In the genomic region with DNA sequence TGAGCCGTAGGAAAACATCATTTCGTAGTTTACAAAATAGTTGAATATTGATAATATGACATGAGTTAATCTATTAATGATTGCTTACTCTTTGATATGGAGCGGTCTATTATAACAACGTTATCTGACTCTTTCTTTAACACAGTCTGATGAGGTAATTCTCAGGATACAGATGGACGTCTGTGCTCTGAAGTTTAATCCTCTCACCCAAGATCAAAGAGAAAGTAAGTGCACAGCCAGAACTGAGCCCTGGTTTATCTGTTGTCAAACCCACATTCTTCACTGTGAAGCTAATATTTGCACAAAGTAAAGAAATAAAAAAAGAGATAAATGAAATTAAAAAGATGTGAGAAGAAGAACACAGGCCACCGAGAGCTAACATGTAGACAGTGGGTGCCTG, we compare ENCODE assay signal across 15 cellular contexts.
DNase-seq lines count a peak whose midpoint lies in the region; ATAC-seq and TF ChIP-seq lines count a peak whose summit lies in the region.
"Had no signal": no experiment of that assay in that cellular context is flagged by ENCODE, and none has a peak within 500 bp of the region (broad histone marks: within the 10 kb centered on the region; RNA-seq: fewer than 3 reads in every experiment).

No MANE protein-coding gene starts in this region.

- H4K20me1 ChIP-seq in hepatocyte (ENCODE audit: insufficient read depth, poor library complexity, severe bottlenecking) = no peaks in the 10 kb centered on the region

- H4K91ac ChIP-seq in neuronal stem cell (ENCODE audit: low read depth, low read length, poor library complexity) = no peak overlapping the region

- H3K4me1 ChIP-seq in hepatocyte (ENCODE audit: insufficient read depth) (peaks cover 22% of the 10 kb centered on the region), neuronal stem cell (ENCODE audit: control insufficient read depth in 2 of 2, insufficient read depth in 1 of 2, low read depth in 1 of 2, low read length in 2 of 2) (peaks cover 3 to 21% of the 10 kb centered on the region in 2 donors), heart left ventricle (peaks cover 0 to under 1% (median 0%) of the 10 kb centered on the region in 12 donors)

- 46% methylated on average over 6 of the region's 6 CpGs for WGBS in hepatocyte (ENCODE audit: low lambda C conversion rate, missing lambda C conversion rate)
- no CpG with 5 or more reads among the region's 6 CpGs for WGBS in neuronal stem cell (ENCODE audit: extremely low coverage in 2 of 2, insufficient read length in 2 of 2, insufficient replicate concordance in 1 of 2), 2 donors
- WGBS in heart left ventricle, 4 donors = 85 to 86% (median 85%) methylated on average over 6 of the region's 6 CpGs

- H3K27me3 Mint-ChIP-seq in activated CD8-positive, alpha-beta T cell treated with anti-CD3 and anti-CD28 coated beads, Interleukin-2, amount 10 ng/mL, durations not matched to agents 7 days and 5 days (ENCODE audit: low read depth) = peaks cover 6% of the 10 kb centered on the region
- peaks cover 2% of the 10 kb centered on the region for H3K27me3 Mint-ChIP-seq in activated CD8-positive, alpha-beta T cell treated with anti-CD3 and anti-CD28 coated beads for 36 hours

- no peak for TF ChIP-seq POLR2A in heart left ventricle (IDR thresholded peaks at IDR 0.05)

- ATAC-seq in activated CD8-positive, alpha-beta T cell treated with anti-CD3 and anti-CD28 coated beads, Interleukin-2, amount 10 ng/mL, durations not matched to agents 7 days and 5 days = no peak
- no peak for ATAC-seq in activated CD8-positive, alpha-beta T cell treated with anti-CD3 and anti-CD28 coated beads for 36 hours
- no peak for ATAC-seq in heart left ventricle

- peak; percentile 1 for DNase-seq in activated CD8-positive, alpha-beta T cell treated with anti-CD3 and anti-CD28 coated beads, Interleukin-2, amount 10 ng/mL, durations not matched to agents 7 days and 5 days
- no peak for DNase-seq in activated CD8-positive, alpha-beta T cell treated with anti-CD3 and anti-CD28 coated beads for 36 hours
- peak; percentile 74 for DNase-seq in NCI-H82 treated with DMSO at 0.1 percent for 48 hours (lab: John Stamatoyannopoulos, UW; ENCODE audit: unreplicated experiment)
- no peak for DNase-seq in hepatocyte (ENCODE audit: low spot score)
- no peak for DNase-seq in ecto neural progenitor cell (ENCODE audit: low spot score)
- DNase-seq in neuronal stem cell (ENCODE audit: low spot score) = no peak
- no peak for DNase-seq in heart left ventricle
- DNase-seq: ACHN; C1 segment of cervical spinal cord; CD4-positive, alpha-beta memory T cell; DMS79 treated with DMSO at 0.1 percent for 48 hours; EL; GOT3; H9 had no signal

- H2AFZ ChIP-seq in hepatocyte = no peak overlapping the region
- no peak overlapping the region for H2AFZ ChIP-seq in neuronal stem cell (ENCODE audit: low read length)

- no peak overlapping the region for H2AK5ac ChIP-seq in neuronal stem cell (ENCODE audit: low read depth, low read length)

- H2BK15ac ChIP-seq in neuronal stem cell (ENCODE audit: low read length) = no peak overlapping the region

- no peak overlapping the region for H2BK5ac ChIP-seq in neuronal stem cell (ENCODE audit: low read length)

- H3K36me3 Mint-ChIP-seq in activated CD8-positive, alpha-beta T cell treated with anti-CD3 and anti-CD28 coated beads, Interleukin-2, amount 10 ng/mL, durations not matched to agents 7 days and 5 days (ENCODE audit: low read depth) = no peaks in the 10 kb centered on the region
- no peaks in the 10 kb centered on the region for H3K36me3 Mint-ChIP-seq in activated CD8-positive, alpha-beta T cell treated with anti-CD3 and anti-CD28 coated beads for 36 hours (ENCODE audit: low read depth)
- H3K36me3 Mint-ChIP-seq: CD4-positive, alpha-beta memory T cell had no signal

- peak overlapping the region; percentile 59 for H3K27ac ChIP-seq in hepatocyte
- H3K27ac ChIP-seq in neuronal stem cell (replicated peaks; ENCODE audit: low read length) = no peak overlapping the region
- no peak overlapping the region for H3K27ac ChIP-seq in heart left ventricle

- no peak overlapping the region for H3K9ac ChIP-seq in neuronal stem cell (ENCODE audit: low read depth, low read length, poor library complexity)

- no peak overlapping the region for H3K27ac Mint-ChIP-seq in activated CD8-positive, alpha-beta T cell treated with anti-CD3 and anti-CD28 coated beads, Interleukin-2, amount 10 ng/mL, durations not matched to agents 7 days and 5 days
- no peak overlapping the region for H3K27ac Mint-ChIP-seq in activated CD8-positive, alpha-beta T cell treated with anti-CD3 and anti-CD28 coated beads for 36 hours
- H3K27ac Mint-ChIP-seq: B cell; CD4-positive, alpha-beta memory T cell; H9 had no signal

- POLR2A ChIA-PET in activated CD8-positive, alpha-beta T cell treated with anti-CD3 and anti-CD28 coated beads, Interleukin-2, amount 10 ng/mL, durations not matched to agents 7 days and 5 days (lab: Charles Lee) = no interaction called here
- POLR2A ChIA-PET in activated CD8-positive, alpha-beta T cell treated with anti-CD3 and anti-CD28 coated beads for 36 hours (lab: Charles Lee) = no interaction called here

- H3K4me1 Mint-ChIP-seq in activated CD8-positive, alpha-beta T cell treated with anti-CD3 and anti-CD28 coated beads, Interleukin-2, amount 10 ng/mL, durations not matched to agents 7 days and 5 days (ENCODE audit: low read depth) = no peaks in the 10 kb centered on the region
- H3K4me1 Mint-ChIP-seq in activated CD8-positive, alpha-beta T cell treated with anti-CD3 and anti-CD28 coated beads for 36 hours (ENCODE audit: low read depth) = no peaks in the 10 kb centered on the region
- H3K4me1 Mint-ChIP-seq: B cell had no signal

- no peaks in the 10 kb centered on the region for H3K9me3 ChIP-seq in hepatocyte (ENCODE audit: low read depth)
- peaks cover 0 to 7% of the 10 kb centered on the region in 2 donors for H3K9me3 ChIP-seq in neuronal stem cell (replicated peaks in 1 of 2; ENCODE audit: control insufficient read depth in 2 of 2, insufficient read depth in 1 of 2, low read depth in 1 of 2, low read length in 2 of 2)
- H3K9me3 ChIP-seq in heart left ventricle = no peaks in the 10 kb centered on the region

- H3K79me2 ChIP-seq in hepatocyte = no peaks in the 10 kb centered on the region

- intact Hi-C loops in activated CD8-positive, alpha-beta T cell treated with anti-CD3 and anti-CD28 coated beads for 36 hours (cut with micrococcal nuclease) = no loop called here
- intact Hi-C loops in heart left ventricle (cut with DNase I) = no loop called here

- no peak overlapping the region for H3K4me3 Mint-ChIP-seq in activated CD8-positive, alpha-beta T cell treated with anti-CD3 and anti-CD28 coated beads, Interleukin-2, amount 10 ng/mL, durations not matched to agents 7 days and 5 days
- no peak overlapping the region for H3K4me3 Mint-ChIP-seq in activated CD8-positive, alpha-beta T cell treated with anti-CD3 and anti-CD28 coated beads for 36 hours
- H3K4me3 Mint-ChIP-seq: B cell; CD4-positive, alpha-beta memory T cell; H9 had no signal

- H3K4me3 ChIP-seq in hepatocyte (no peak overlapping the region), neuronal stem cell (ENCODE audit: low read length in 2 of 2) (no peak overlapping the region), heart left ventricle (no peak overlapping the region)

- CTCF ChIA-PET in activated CD8-positive, alpha-beta T cell treated with anti-CD3 and anti-CD28 coated beads, Interleukin-2, amount 10 ng/mL, durations not matched to agents 7 days and 5 days (lab: Charles Lee) = no interaction called here
- CTCF ChIA-PET in activated CD8-positive, alpha-beta T cell treated with anti-CD3 and anti-CD28 coated beads for 36 hours (lab: Charles Lee) = no interaction called here

- H3K23ac ChIP-seq in neuronal stem cell (ENCODE audit: low read depth, low read length, poor library complexity) = no peak overlapping the region

- no peaks in the 10 kb centered on the region for H3K9me3 Mint-ChIP-seq in activated CD8-positive, alpha-beta T cell treated with anti-CD3 and anti-CD28 coated beads, Interleukin-2, amount 10 ng/mL, durations not matched to agents 7 days and 5 days (ENCODE audit: insufficient read depth)
- H3K9me3 Mint-ChIP-seq in activated CD8-positive, alpha-beta T cell treated with anti-CD3 and anti-CD28 coated beads for 36 hours = no peaks in the 10 kb centered on the region

- H2BK12ac ChIP-seq in neuronal stem cell (ENCODE audit: low read length) = no peak overlapping the region

- no peak overlapping the region for H3K14ac ChIP-seq in neuronal stem cell (ENCODE audit: low read length)

- H3K18ac ChIP-seq in neuronal stem cell (ENCODE audit: low read length) = no peak overlapping the region

- H3K4me2 ChIP-seq in hepatocyte (peak overlapping the region; percentile 48), neuronal stem cell (ENCODE audit: insufficient read depth, low read length, poor library complexity, severe bottlenecking) (no peak overlapping the region)

- no peaks in the 10 kb centered on the region for H3K9me2 ChIP-seq in hepatocyte (replicated peaks; ENCODE audit: insufficient read depth)

- H2BK120ac ChIP-seq in neuronal stem cell (ENCODE audit: low read depth, low read length) = no peak overlapping the region

- H3K4ac ChIP-seq in neuronal stem cell (ENCODE audit: low read length) = no peak overlapping the region

- no peak for TF ChIP-seq CTCF in activated CD8-positive, alpha-beta T cell treated with anti-CD3 and anti-CD28 coated beads for 36 hours (IDR thresholded peaks at IDR 0.05)
- TF ChIP-seq CTCF in hepatocyte (IDR thresholded peaks at IDR 0.05; ENCODE audit: poor library complexity) (no peak), heart left ventricle (IDR thresholded peaks at IDR 0.05) (no peak)

- no peaks in the 10 kb centered on the region for H3K79me1 ChIP-seq in neuronal stem cell (ENCODE audit: low read depth, low read length)

- H3K27me3 ChIP-seq in hepatocyte (no peaks in the 10 kb centered on the region), neuronal stem cell (ENCODE audit: control insufficient read depth in 3 of 3, insufficient read depth in 3 of 3, low read depth in 1 of 3, low read length in 3 of 3) (no peaks in the 10 kb centered on the region), heart left ventricle (no peaks in the 10 kb centered on the region)

- no peaks in the 10 kb centered on the region for H3K36me3 ChIP-seq in hepatocyte (replicated peaks; ENCODE audit: insufficient read depth, low read depth)
- H3K36me3 ChIP-seq in neuronal stem cell (replicated peaks in 1 of 2; ENCODE audit: control insufficient read depth in 2 of 2, insufficient read depth in 2 of 2, low read length in 2 of 2) = no peaks in the 10 kb centered on the region
- no peaks in the 10 kb centered on the region for H3K36me3 ChIP-seq in heart left ventricle

- H4K8ac ChIP-seq in neuronal stem cell (ENCODE audit: low read depth, low read length) = no peak overlapping the region

Comparison
In these comparisons a context has a peak if more than half of its experiments do, and no peak if none do; other contexts are left out.
1. DNase-seq: peak in activated CD8-positive, alpha-beta T cell treated with anti-CD3 and anti-CD28 coated beads, Interleukin-2, amount 10 ng/mL, durations not matched to agents 7 days and 5 days (single experiment) and NCI-H82 treated with DMSO at 0.1 percent for 48 hours (single experiment); none in activated CD8-positive, alpha-beta T cell treated with anti-CD3 and anti-CD28 coated beads for 36 hours (single experiment), hepatocyte (single experiment), ecto neural progenitor cell (single experiment), neuronal stem cell (single experiment) and heart left ventricle (0 of 5).